22 cellular contexts compared by ENCODE assay signal in genomic region chr1:99529002-99529401, GRCh38.
"Had no signal": no experiment of that assay in that cellular context is flagged by ENCODE, and none has a peak within 500 bp of the region (broad histone marks: within the 10 kb centered on the region; RNA-seq: fewer than 3 reads in every experiment).

No MANE protein-coding gene starts in this region.

- FAIRE-seq: endothelial cell of umbilical vein had no signal

- H3K4me1 ChIP-seq: left lung, parathyroid adenoma, prostate gland, transverse colon had no signal

- H3K36me3 ChIP-seq: left lung, prostate gland, stomach, thoracic aorta, transverse colon had no signal

- H3K9me3 ChIP-seq: left lung, prostate gland, stomach, thoracic aorta, transverse colon had no signal

- H3K9ac ChIP-seq: parathyroid adenoma had no signal

- H3K4me3 ChIP-seq: coronary artery, left lung, lung, prostate gland, stomach, thoracic aorta, transverse colon had no signal

- ATAC-seq: left lung, sciatic nerve had no signal

- H2AFZ ChIP-seq: parathyroid adenoma had no signal

- DNase-seq: effector CD4-positive, alpha-beta T cell; endodermal cell; foreskin melanocyte; head of caudate nucleus; islet precursor cell; left lung; mesenchymal stem cell; midbrain; naive B cell; stimulated activated CD4-positive, alpha-beta T cell treated with anti-CD3 and anti-CD28 coated beads, Interleukin-2, amount 100 ng/mL, for 24 hours; stimulated activated CD4-positive, alpha-beta T cell treated with anti-CD3 and anti-CD28 coated beads, Interleukin-4, amount 100 ng/mL, for 4 hours; stimulated activated naive CD4-positive, alpha-beta T cell; stomach; substantia nigra; transverse colon had no signal

- H3K27me3 ChIP-seq: left lung, stomach, transverse colon had no signal

- H3K79me2 ChIP-seq: parathyroid adenoma had no signal

- H3K27ac ChIP-seq: coronary artery, left lung, parathyroid adenoma, prostate gland, stomach, thoracic aorta, transverse colon had no signal
